ENCODE assay signal across 20 cellular contexts in genomic region chr9:134047868-134048581, GRCh38. TPM values are rescaled to one million over a fixed set of nuclear protein-coding genes. Genes with fewer than 3 reads are reported as not detected.
DNase-seq lines count a peak whose midpoint lies in the region; ATAC-seq, FAIRE-seq and TF ChIP-seq lines count a peak whose summit lies in the region.
"Had no signal": no experiment of that assay in that cellular context is flagged by ENCODE, and none has a peak within 500 bp of the region (broad histone marks: within the 10 kb centered on the region; RNA-seq: fewer than 3 reads in every experiment).

No MANE protein-coding gene starts in this region.

- POLR2A ChIA-PET in HepG2 (lab: Yijun Ruan, JAX), result interaction anchor here (0.6 kb wide), 1 partner anchor 43 kb away, joined by 3 read pairs; no protein-coding TSS in a partner anchor
- POLR2A ChIA-PET in RWPE1 (lab: Yijun Ruan, JAX; ENCODE audit: low non-redundant PET), result no interaction called here

- no peak overlapping the region for H4K91ac ChIP-seq in neuronal stem cell (ENCODE audit: low read depth, low read length, poor library complexity)

- no peak overlapping the region for H4K8ac ChIP-seq in neuronal stem cell (ENCODE audit: low read depth, low read length)

- H2BK120ac ChIP-seq in neuronal stem cell (ENCODE audit: low read depth, low read length), result no peak overlapping the region

- no peak overlapping the region for H3K23ac ChIP-seq in neuronal stem cell (ENCODE audit: low read depth, low read length, poor library complexity)

- no peak for ATAC-seq in HepG2
- no peak for ATAC-seq in right lobe of liver
- ATAC-seq in HG03457 (IDR thresholded peaks at IDR 0.05; ENCODE audit: unreplicated experiment), result no peak
- ATAC-seq: GM12878 had no signal

- H3K4me1 ChIP-seq in HepG2 (ENCODE audit: insufficient read depth, low read length) (peaks cover 14% of the 10 kb centered on the region), right lobe of liver (peaks cover 0 to 38% (median 10%) of the 10 kb centered on the region in 4 donors), neuronal stem cell (ENCODE audit: control insufficient read depth in 2 of 2, insufficient read depth in 1 of 2, low read depth in 1 of 2, low read length in 2 of 2) (no peaks in the 10 kb centered on the region)

- no peaks in the 10 kb centered on the region for H4K20me1 ChIP-seq in HepG2 (ENCODE audit: insufficient read depth, low read length)

- FAIRE-seq in HepG2 (lab: Jason Lieb, UNC), result no peak
- FAIRE-seq: GM12878, GM19239, H54 had no signal

- 98% methylated on average over 28 of the region's 53 CpGs for WGBS in HepG2 (ENCODE audit: low lambda C conversion rate)
- WGBS in right lobe of liver (ENCODE audit: insufficient coverage, low coverage, low lambda C conversion rate, missing lambda C conversion rate), result no CpG with 5 or more reads among the region's 53 CpGs
- no CpG with 5 or more reads among the region's 53 CpGs for WGBS in neuronal stem cell (ENCODE audit: extremely low coverage in 2 of 2, insufficient read length in 2 of 2, insufficient replicate concordance in 1 of 2), 2 donors

- H2BK15ac ChIP-seq in neuronal stem cell (ENCODE audit: low read length), result no peak overlapping the region

- TF ChIP-seq EP300 in HepG2 (IDR thresholded peaks at IDR 0.05; ENCODE audit: low read depth in 2 of 2, low read length in 2 of 2) (no peak), HepG2 (CRISPR knock-in tag; IDR thresholded peaks at IDR 0.05; ENCODE audit: borderline replicate concordance) (no peak)

- H2BK12ac ChIP-seq in neuronal stem cell (ENCODE audit: low read length), result no peak overlapping the region

- CTCF ChIA-PET in HepG2 (lab: Yijun Ruan, JAX; ENCODE audit: low intra/inter-chr PET ratio, low total read pairs), result no interaction called here
- CTCF ChIA-PET in RWPE1 (lab: Yijun Ruan, JAX), result no interaction called here

- no peak for TF ChIP-seq CTCF in HepG2 (CRISPR knock-in tag; IDR thresholded peaks at IDR 0.05)
- no peak for TF ChIP-seq CTCF in right lobe of liver (IDR thresholded peaks at IDR 0.05)
- no peak for TF ChIP-seq CTCF in RWPE1 (conservative IDR thresholded peaks at IDR 0.05; ENCODE audit: low read depth)

- H3K27ac ChIP-seq in HepG2 (ENCODE audit: extremely low read length, insufficient read depth, low read length), result no peak overlapping the region
- no peak overlapping the region for H3K27ac ChIP-seq in right lobe of liver
- H3K27ac ChIP-seq in RWPE1, result peak overlapping the region; percentile 42
- H3K27ac ChIP-seq in neuronal stem cell (replicated peaks; ENCODE audit: low read length), result no peak overlapping the region
- H3K27ac ChIP-seq: GM23248, HL-60 had no signal

- TF ChIP-seq RAD21 in HepG2 (CRISPR knock-in tag; IDR thresholded peaks at IDR 0.05), result no peak

- H3K18ac ChIP-seq in neuronal stem cell (ENCODE audit: low read length), result no peak overlapping the region

- H3K79me1 ChIP-seq in neuronal stem cell (ENCODE audit: low read depth, low read length), result peaks cover 30% of the 10 kb centered on the region

- no peak overlapping the region for H3K4ac ChIP-seq in neuronal stem cell (ENCODE audit: low read length)

- H3K79me2 ChIP-seq in HepG2 (ENCODE audit: insufficient read depth, low read length), result no peaks in the 10 kb centered on the region

- DNase-seq in HepG2 (ENCODE audit: low spot score) (no peak), right lobe of liver (no peak), RWPE1 (ENCODE audit: low spot score) (no peak), neuronal stem cell (ENCODE audit: low spot score) (no peak), OCI-M2 (lab: John Stamatoyannopoulos, UW; ENCODE audit: unreplicated experiment) (no peak), NCI-H128 (lab: John Stamatoyannopoulos, UW; ENCODE audit: unreplicated experiment) (no peak)
- DNase-seq: CD4-positive, CD25-positive, alpha-beta regulatory T cell; CD8-positive, alpha-beta memory T cell; DMS 273 treated with DMSO at 0.1 percent for 48 hours; DMS53; DND-41; EL; GM23248; HCEC 1CT had no signal

- intact Hi-C loops in HepG2 (cut with micrococcal nuclease; ENCODE audit: unreplicated experiment) (no loop called here), right lobe of liver (cut with DNase I) (no loop called here)

- BruUV-seq in HepG2 (replicated peaks; lab: Mats Ljungman, UMichigan), result no TSS peak

- H3K9me3 ChIP-seq in HepG2 (ENCODE audit: low read length), result no peaks in the 10 kb centered on the region
- no peaks in the 10 kb centered on the region for H3K9me3 ChIP-seq in right lobe of liver
- H3K9me3 ChIP-seq in neuronal stem cell (replicated peaks in 1 of 2; ENCODE audit: control insufficient read depth in 2 of 2, insufficient read depth in 1 of 2, low read depth in 1 of 2, low read length in 2 of 2), result no peaks in the 10 kb centered on the region
- H3K9me3 ChIP-seq: BLaER1 treated with 17β-estradiol and CSF1 and Interleukin-3, amounts not matched to agents 10 nM and 100 nM had no signal

- H2AK5ac ChIP-seq in neuronal stem cell (ENCODE audit: low read depth, low read length), result no peak overlapping the region

- no peak overlapping the region for H2AFZ ChIP-seq in HepG2 (ENCODE audit: low read length)
- no peak overlapping the region for H2AFZ ChIP-seq in neuronal stem cell (ENCODE audit: low read length)
- H2AFZ ChIP-seq: GM23248 had no signal

- H3K27me3 ChIP-seq in HepG2 (ENCODE audit: control insufficient read depth in 1 of 2, insufficient read depth in 2 of 2, low read length in 2 of 2), result no peaks in the 10 kb centered on the region
- H3K27me3 ChIP-seq in right lobe of liver, result no peaks in the 10 kb centered on the region
- no peaks in the 10 kb centered on the region for H3K27me3 ChIP-seq in neuronal stem cell (ENCODE audit: control insufficient read depth in 3 of 3, insufficient read depth in 3 of 3, low read depth in 1 of 3, low read length in 3 of 3)
- H3K27me3 ChIP-seq: BLaER1 treated with 17β-estradiol and CSF1 and Interleukin-3, amounts not matched to agents 10 nM and 100 nM had no signal

- no peak overlapping the region for H3K9ac ChIP-seq in HepG2 (ENCODE audit: insufficient read depth, low read depth, low read length)
- H3K9ac ChIP-seq in neuronal stem cell (ENCODE audit: low read depth, low read length, poor library complexity), result no peak overlapping the region
- H3K9ac ChIP-seq: BLaER1 treated with 17β-estradiol and CSF1 and Interleukin-3, amounts not matched to agents 10 nM and 100 nM; GM23248 had no signal

- H3K4me3 ChIP-seq in HepG2 (replicated peaks in 1 of 3; ENCODE audit: insufficient read depth in 1 of 3, low read depth in 2 of 3, low read length in 3 of 3), result no peak overlapping the region
- no peak overlapping the region for H3K4me3 ChIP-seq in right lobe of liver
- no peak overlapping the region for H3K4me3 ChIP-seq in neuronal stem cell (ENCODE audit: low read length in 2 of 2)
- H3K4me3 ChIP-seq: BLaER1 treated with 17β-estradiol and CSF1 and Interleukin-3, amounts not matched to agents 10 nM and 100 nM; GM12878; GM23248 had no signal

- H2BK5ac ChIP-seq in neuronal stem cell (ENCODE audit: low read length), result no peak overlapping the region

- in situ Hi-C loops in HepG2 (cut with HindIII; ENCODE audit: extremely low pct_ligation_motif_present, low pct_unique_long_range_greater_than_20kb), result no loop called here

- H3K14ac ChIP-seq in neuronal stem cell (ENCODE audit: low read length), result peak overlapping the region; percentile 21

- no peak overlapping the region for H3K4me2 ChIP-seq in HepG2 (ENCODE audit: low read depth, low read length)
- H3K4me2 ChIP-seq in neuronal stem cell (ENCODE audit: insufficient read depth, low read length, poor library complexity, severe bottlenecking), result no peak overlapping the region
- H3K4me2 ChIP-seq: BLaER1 treated with 17β-estradiol and CSF1 and Interleukin-3, amounts not matched to agents 10 nM and 100 nM had no signal

- TF ChIP-seq POLR2A in HepG2 (IDR thresholded peaks at IDR 0.05; ENCODE audit: insufficient read depth in 1 of 2, low read depth in 2 of 2, low read length in 2 of 2), result no peak
- no peak for TF ChIP-seq POLR2A in right lobe of liver (IDR thresholded peaks at IDR 0.05)

- H3K36me3 ChIP-seq in HepG2 (replicated peaks in 1 of 2; ENCODE audit: control insufficient read depth in 1 of 2, insufficient read depth in 2 of 2, low read length in 2 of 2) (peaks cover 52 to 90% of the 10 kb centered on the region in 2 experiments), right lobe of liver (peaks cover 0 to 51% (median 18%) of the 10 kb centered on the region in 4 donors), neuronal stem cell (replicated peaks in 1 of 2; ENCODE audit: control insufficient read depth in 2 of 2, insufficient read depth in 2 of 2, low read length in 2 of 2) (peaks cover 89 to 98% of the 10 kb centered on the region in 2 donors)

RNA-seq across cellular contexts. Expression of gene BRD3, which starts 19.8 kb away (rescaled TPM):
- total RNA-seq in HepG2 (2016; rRNA removed; fragmentation: Illumina TruSeq; extraction: Trizol), result 5.9 and 11.2 TPM in 2 replicates
- 1.2 TPM in 2 replicates for total RNA-seq in HepG2 (2016; cell fraction: cytosol; rRNA removed; fragmentation: Illumina TruSeq; extraction: Trizol; ENCODE audit: low read depth)
- 7.7 and 8.4 TPM in 2 replicates for total RNA-seq in HepG2 (2016; cell fraction: insoluble cytoplasmic fraction; rRNA removed; fragmentation: Illumina TruSeq; extraction: Trizol)
- total RNA-seq in HepG2 (2016; cell fraction: membrane; rRNA removed; fragmentation: Illumina TruSeq; extraction: Trizol), result 4.3 and 4.8 TPM in 2 replicates
- total RNA-seq in HepG2 (2016; cell fraction: nucleus; rRNA removed; fragmentation: Illumina TruSeq; extraction: Trizol), result 8.6 and 9.0 TPM in 2 replicates
- 12.8 and 12.9 TPM in 2 replicates for polyA plus RNA-seq in HepG2 (2011; rRNA removed)
- polyA plus RNA-seq in HepG2 (2011; cell fraction: cytosol; rRNA removed), result 7.3 and 8.3 TPM in 2 replicates
- polyA plus RNA-seq in HepG2 (2011; cell fraction: nucleus; rRNA removed), result 33.7 and 42.3 TPM in 2 replicates
- polyA plus RNA-seq in HepG2 (2012), result 22.7 and 27.4 TPM in 2 replicates
- polyA plus RNA-seq in HepG2 (2016; cell fraction: cytosol; fragmentation: Illumina TruSeq; extraction: Trizol; ENCODE audit: low read depth), result 1.8 and 2.3 TPM in 2 replicates
- polyA plus RNA-seq in HepG2 (2016; cell fraction: insoluble cytoplasmic fraction; fragmentation: Illumina TruSeq; extraction: Trizol; ENCODE audit: low read depth), result 12.6 and 17.1 TPM in 2 replicates
- polyA plus RNA-seq in HepG2 (2016; cell fraction: membrane; fragmentation: Illumina TruSeq; extraction: Trizol; ENCODE audit: low read depth), result 4.3 and 4.6 TPM in 2 replicates
- 21.2 and 21.4 TPM in 2 replicates for polyA plus RNA-seq in HepG2 (2016; cell fraction: nucleus; fragmentation: Illumina TruSeq; extraction: Trizol; ENCODE audit: insufficient read depth, low read depth)
- polyA minus RNA-seq in HepG2 (2011; rRNA and poly(A)+ RNA removed; ENCODE audit: low replicate concordance), result 15.0 and 25.5 TPM in 2 replicates
- 23.5 and 27.0 TPM in 2 replicates for polyA minus RNA-seq in HepG2 (2011; cell fraction: cytosol; rRNA and poly(A)+ RNA removed)
- polyA minus RNA-seq in HepG2 (2011; cell fraction: nucleus; rRNA and poly(A)+ RNA removed), result 13.3 and 16.8 TPM in 2 replicates
- 10 to 100 TPM; 10.7 to 25.4 (median 21.1) TPM for total RNA-seq in right lobe of liver
- polyA plus RNA-seq in neuronal stem cell (2013, experiment 1 of 2), result 47.9 TPM
- 50.2 TPM for polyA plus RNA-seq in neuronal stem cell (2013, experiment 2 of 2)

RNA-seq across cellular contexts. Expression of gene BRD3OS, which starts 22.7 kb away (rescaled TPM):
- 4.9 and 5.0 TPM in 2 replicates for total RNA-seq in HepG2 (2016; rRNA removed; fragmentation: Illumina TruSeq; extraction: Trizol)
- total RNA-seq in HepG2 (2016; cell fraction: cytosol; rRNA removed; fragmentation: Illumina TruSeq; extraction: Trizol; ENCODE audit: low read depth), result 2.6 and 4.1 TPM in 2 replicates
- 4.9 and 5.5 TPM in 2 replicates for total RNA-seq in HepG2 (2016; cell fraction: insoluble cytoplasmic fraction; rRNA removed; fragmentation: Illumina TruSeq; extraction: Trizol)
- 10.3 and 11.9 TPM in 2 replicates for total RNA-seq in HepG2 (2016; cell fraction: membrane; rRNA removed; fragmentation: Illumina TruSeq; extraction: Trizol)
- total RNA-seq in HepG2 (2016; cell fraction: nucleus; rRNA removed; fragmentation: Illumina TruSeq; extraction: Trizol), result 3.1 and 4.3 TPM in 2 replicates
- polyA plus RNA-seq in HepG2 (2011; rRNA removed), result 3.9 and 5.7 TPM in 2 replicates
- polyA plus RNA-seq in HepG2 (2011; cell fraction: cytosol; rRNA removed), result 3.3 and 4.0 TPM in 2 replicates
- 3.3 and 3.7 TPM in 2 replicates for polyA plus RNA-seq in HepG2 (2011; cell fraction: nucleus; rRNA removed)
- polyA plus RNA-seq in HepG2 (2012), result 2.3 and 2.6 TPM in 2 replicates
- 4.5 and 6.0 TPM in 2 replicates for polyA plus RNA-seq in HepG2 (2016; cell fraction: cytosol; fragmentation: Illumina TruSeq; extraction: Trizol; ENCODE audit: low read depth)
- 5.4 and 5.8 TPM in 2 replicates for polyA plus RNA-seq in HepG2 (2016; cell fraction: insoluble cytoplasmic fraction; fragmentation: Illumina TruSeq; extraction: Trizol; ENCODE audit: low read depth)
- 8.8 and 10.1 TPM in 2 replicates for polyA plus RNA-seq in HepG2 (2016; cell fraction: membrane; fragmentation: Illumina TruSeq; extraction: Trizol; ENCODE audit: low read depth)
- 4.3 and 5.4 TPM in 2 replicates for polyA plus RNA-seq in HepG2 (2016; cell fraction: nucleus; fragmentation: Illumina TruSeq; extraction: Trizol; ENCODE audit: insufficient read depth, low read depth)
- 5.6 and 12.7 TPM in 2 replicates for polyA minus RNA-seq in HepG2 (2011; rRNA and poly(A)+ RNA removed; ENCODE audit: low replicate concordance)
- 2.5 and 3.1 TPM in 2 replicates for polyA minus RNA-seq in HepG2 (2011; cell fraction: cytosol; rRNA and poly(A)+ RNA removed)
- 1.5 and 2.1 TPM in 2 replicates for polyA minus RNA-seq in HepG2 (2011; cell fraction: nucleus; rRNA and poly(A)+ RNA removed)
- 1 to 10 TPM; 3.2 to 8.1 (median 5.9) TPM for total RNA-seq in right lobe of liver
- 33.0 TPM for polyA plus RNA-seq in neuronal stem cell (2013, experiment 1 of 2)
- 33.5 TPM for polyA plus RNA-seq in neuronal stem cell (2013, experiment 2 of 2)

RNA-seq across cellular contexts. Expression of gene VAV2, which starts 55.9 kb away (rescaled TPM):
- total RNA-seq in HepG2 (2016; rRNA removed; fragmentation: Illumina TruSeq; extraction: Trizol) (21.2 and 22.5 TPM in 2 replicates), right lobe of liver (10 to 100 TPM; 30.1 to 44.3 (median 34.9) TPM)
- total RNA-seq in HepG2 (2016; cell fraction: cytosol; rRNA removed; fragmentation: Illumina TruSeq; extraction: Trizol; ENCODE audit: low read depth), result 11.6 and 15.3 TPM in 2 replicates
- 17.5 and 22.6 TPM in 2 replicates for total RNA-seq in HepG2 (2016; cell fraction: insoluble cytoplasmic fraction; rRNA removed; fragmentation: Illumina TruSeq; extraction: Trizol)
- total RNA-seq in HepG2 (2016; cell fraction: membrane; rRNA removed; fragmentation: Illumina TruSeq; extraction: Trizol), result 15.0 and 15.8 TPM in 2 replicates
- 24.8 and 26.3 TPM in 2 replicates for total RNA-seq in HepG2 (2016; cell fraction: nucleus; rRNA removed; fragmentation: Illumina TruSeq; extraction: Trizol)
- polyA plus RNA-seq in HepG2 (2011; rRNA removed), result 22.9 and 32.7 TPM in 2 replicates
- polyA plus RNA-seq in HepG2 (2011; cell fraction: cytosol; rRNA removed), result 23.2 and 24.2 TPM in 2 replicates
- 70.9 and 79.3 TPM in 2 replicates for polyA plus RNA-seq in HepG2 (2011; cell fraction: nucleus; rRNA removed)
- 34.9 and 35.5 TPM in 2 replicates for polyA plus RNA-seq in HepG2 (2012)
- 2.1 and 2.5 TPM in 2 replicates for polyA plus RNA-seq in HepG2 (2016; cell fraction: cytosol; fragmentation: Illumina TruSeq; extraction: Trizol; ENCODE audit: low read depth)
- 21.5 and 26.8 TPM in 2 replicates for polyA plus RNA-seq in HepG2 (2016; cell fraction: insoluble cytoplasmic fraction; fragmentation: Illumina TruSeq; extraction: Trizol; ENCODE audit: low read depth)
- 8.7 and 9.2 TPM in 2 replicates for polyA plus RNA-seq in HepG2 (2016; cell fraction: membrane; fragmentation: Illumina TruSeq; extraction: Trizol; ENCODE audit: low read depth)
- polyA plus RNA-seq in HepG2 (2016; cell fraction: nucleus; fragmentation: Illumina TruSeq; extraction: Trizol; ENCODE audit: insufficient read depth, low read depth), result 61.9 and 62.3 TPM in 2 replicates
- polyA minus RNA-seq in HepG2 (2011; rRNA and poly(A)+ RNA removed; ENCODE audit: low replicate concordance), result 37.6 and 51.8 TPM in 2 replicates
- 33.6 and 35.2 TPM in 2 replicates for polyA minus RNA-seq in HepG2 (2011; cell fraction: cytosol; rRNA and poly(A)+ RNA removed)
- 32.7 and 34.4 TPM in 2 replicates for polyA minus RNA-seq in HepG2 (2011; cell fraction: nucleus; rRNA and poly(A)+ RNA removed)
- polyA plus RNA-seq in neuronal stem cell (2013, experiment 1 of 2), result 18.5 TPM
- polyA plus RNA-seq in neuronal stem cell (2013, experiment 2 of 2), result 18.8 TPM
